Comparison of ENCODE assay signal across 1 cellular context in the genomic region with DNA sequence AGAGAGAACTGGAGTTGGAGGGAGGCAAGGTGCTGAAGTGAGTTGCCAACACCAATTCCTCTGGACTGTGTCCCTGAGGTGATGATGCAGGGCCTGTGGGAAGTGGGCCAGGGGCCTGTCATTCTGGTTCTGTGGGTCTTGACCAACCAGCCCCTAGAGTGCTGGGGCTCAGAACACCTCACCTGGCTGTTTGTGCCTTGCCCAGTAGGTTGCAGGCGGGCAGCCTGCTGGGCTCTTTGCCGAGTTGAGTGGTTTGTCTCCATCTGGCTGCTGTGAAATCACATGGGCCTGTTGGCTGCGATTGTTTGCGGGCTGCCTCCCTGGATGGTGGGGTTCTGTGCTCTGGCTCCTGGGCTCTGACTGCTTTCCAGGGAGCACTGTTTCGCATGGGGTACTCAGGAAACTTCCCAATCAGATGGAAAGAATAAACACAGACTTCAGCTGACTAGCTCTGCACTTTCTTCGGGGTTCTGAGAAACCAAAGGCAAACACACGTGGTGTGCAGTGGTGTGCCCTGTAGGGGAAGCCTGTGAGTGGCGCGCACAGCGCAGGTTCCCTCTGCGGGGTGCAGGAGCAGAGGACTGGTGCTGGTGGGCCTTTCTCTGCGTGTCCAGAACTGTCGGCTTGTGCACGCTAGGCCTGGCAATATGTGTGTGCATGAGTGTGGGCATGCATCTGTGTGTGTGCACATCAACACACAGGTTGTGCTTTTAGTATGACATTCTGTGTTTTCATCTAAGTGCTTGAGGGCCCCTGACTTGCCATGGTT.
TF ChIP-seq lines count a peak whose summit lies in the region.

No MANE protein-coding gene starts in this region.

TF ChIP-seq in WTC11, 78 proteins besides CTCF, POLR2A, EP300 and RAD21 (continued from another document):
- TF ChIP-seq, protein P1, sequence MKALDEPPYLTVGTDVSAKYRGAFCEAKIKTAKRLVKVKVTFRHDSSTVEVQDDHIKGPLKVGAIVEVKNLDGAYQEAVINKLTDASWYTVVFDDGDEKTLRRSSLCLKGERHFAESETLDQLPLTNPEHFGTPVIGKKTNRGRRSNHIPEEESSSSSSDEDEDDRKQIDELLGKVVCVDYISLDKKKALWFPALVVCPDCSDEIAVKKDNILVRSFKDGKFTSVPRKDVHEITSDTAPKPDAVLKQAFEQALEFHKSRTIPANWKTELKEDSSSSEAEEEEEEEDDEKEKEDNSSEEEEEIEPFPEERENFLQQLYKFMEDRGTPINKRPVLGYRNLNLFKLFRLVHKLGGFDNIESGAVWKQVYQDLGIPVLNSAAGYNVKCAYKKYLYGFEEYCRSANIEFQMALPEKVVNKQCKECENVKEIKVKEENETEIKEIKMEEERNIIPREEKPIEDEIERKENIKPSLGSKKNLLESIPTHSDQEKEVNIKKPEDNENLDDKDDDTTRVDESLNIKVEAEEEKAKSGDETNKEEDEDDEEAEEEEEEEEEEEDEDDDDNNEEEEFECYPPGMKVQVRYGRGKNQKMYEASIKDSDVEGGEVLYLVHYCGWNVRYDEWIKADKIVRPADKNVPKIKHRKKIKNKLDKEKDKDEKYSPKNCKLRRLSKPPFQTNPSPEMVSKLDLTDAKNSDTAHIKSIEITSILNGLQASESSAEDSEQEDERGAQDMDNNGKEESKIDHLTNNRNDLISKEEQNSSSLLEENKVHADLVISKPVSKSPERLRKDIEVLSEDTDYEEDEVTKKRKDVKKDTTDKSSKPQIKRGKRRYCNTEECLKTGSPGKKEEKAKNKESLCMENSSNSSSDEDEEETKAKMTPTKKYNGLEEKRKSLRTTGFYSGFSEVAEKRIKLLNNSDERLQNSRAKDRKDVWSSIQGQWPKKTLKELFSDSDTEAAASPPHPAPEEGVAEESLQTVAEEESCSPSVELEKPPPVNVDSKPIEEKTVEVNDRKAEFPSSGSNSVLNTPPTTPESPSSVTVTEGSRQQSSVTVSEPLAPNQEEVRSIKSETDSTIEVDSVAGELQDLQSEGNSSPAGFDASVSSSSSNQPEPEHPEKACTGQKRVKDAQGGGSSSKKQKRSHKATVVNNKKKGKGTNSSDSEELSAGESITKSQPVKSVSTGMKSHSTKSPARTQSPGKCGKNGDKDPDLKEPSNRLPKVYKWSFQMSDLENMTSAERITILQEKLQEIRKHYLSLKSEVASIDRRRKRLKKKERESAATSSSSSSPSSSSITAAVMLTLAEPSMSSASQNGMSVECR (CRISPR knock-in tag; IDR thresholded peaks at IDR 0.05; ENCODE audit: borderline replicate concordance): no peak
- TF ChIP-seq NR2C2 (CRISPR knock-in tag; IDR thresholded peaks at IDR 0.05) (no peak), TEAD4 (CRISPR knock-in tag; IDR thresholded peaks at IDR 0.05) (no peak)
- TF ChIP-seq, protein P2, sequence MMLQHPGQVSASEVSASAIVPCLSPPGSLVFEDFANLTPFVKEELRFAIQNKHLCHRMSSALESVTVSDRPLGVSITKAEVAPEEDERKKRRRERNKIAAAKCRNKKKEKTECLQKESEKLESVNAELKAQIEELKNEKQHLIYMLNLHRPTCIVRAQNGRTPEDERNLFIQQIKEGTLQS (CRISPR knock-in tag; conservative IDR thresholded peaks at IDR 0.05): no peak
